8 cellular contexts compared by ENCODE assay signal in genomic region chr1:27044613-27045091, GRCh38.
A peak's percentile ranks its signal among the peaks of the same experiment; 100 is the strongest.
DNase-seq lines count a peak whose midpoint lies in the region; ATAC-seq lines count a peak whose summit lies in the region.

No MANE protein-coding gene starts in this region.

- no peaks in the 10 kb centered on the region for H3K9me3 Mint-ChIP-seq in memory B cell

- ATAC-seq in HG03103 (IDR thresholded peaks at IDR 0.05; ENCODE audit: low read depth, unreplicated experiment), result peak; percentile 61
- ATAC-seq in memory B cell (ENCODE audit: low read depth), result peak; percentile 89
- ATAC-seq in GM21717 (IDR thresholded peaks at IDR 0.05; ENCODE audit: unreplicated experiment), result no peak

- peaks cover 7% of the 10 kb centered on the region for H3K27me3 Mint-ChIP-seq in memory B cell

- H3K27ac Mint-ChIP-seq in memory B cell, result no peak overlapping the region

- no peaks in the 10 kb centered on the region for H3K36me3 Mint-ChIP-seq in memory B cell

- DNase-seq in DMS153 treated with DMSO at 0.1 percent for 48 hours (lab: John Stamatoyannopoulos, UW; ENCODE audit: unreplicated experiment), result peak; percentile 94
- DNase-seq in NCI-H69 (lab: John Stamatoyannopoulos, UW), result peak; percentile 77
- peak; percentile 96 to 97 for DNase-seq in activated CD4-positive, alpha-beta T cell treated with anti-CD3 and anti-CD28 coated beads, Interleukin-2, amount 50 U/mL, for 48 hours
- DNase-seq in ecto neural progenitor cell (ENCODE audit: low spot score), result peak; percentile 93
- DNase-seq in memory B cell (ENCODE audit: low spot score in 2 of 2), result peak; percentile 90 to 98
- DNase-seq in stimulated activated CD8-positive, alpha-beta memory T cell treated with anti-CD3 and anti-CD28 coated beads, Interleukin-15, amount 100 ng/mL, for 1 hour (ENCODE audit: low read depth), result peak; percentile 91

- H3K4me1 Mint-ChIP-seq in memory B cell, result peaks cover 15% of the 10 kb centered on the region

- peak overlapping the region; percentile 28 for H3K4me3 Mint-ChIP-seq in memory B cell
